Comparison of ENCODE assay signal across 11 cellular contexts in genomic region chr11:62105611-62106245, GRCh38. TPM values are rescaled to one million over a fixed set of nuclear protein-coding genes. Genes with fewer than 3 reads are reported as not detected.
DNase-seq lines count a peak whose midpoint lies in the region; ATAC-seq, FAIRE-seq and TF ChIP-seq lines count a peak whose summit lies in the region.
"Had no signal": no experiment of that assay in that cellular context is flagged by ENCODE, and none has a peak within 500 bp of the region (broad histone marks: within the 10 kb centered on the region; RNA-seq: fewer than 3 reads in every experiment).

No MANE protein-coding gene starts in this region.

- peak overlapping the region; percentile 72 for H3K4me3 Mint-ChIP-seq in T-helper 2 cell treated with Interferon-gamma antibody and Interleukin-4, amounts not matched to agents 5 μg/mL and 100 μg/mL, for 36 hours
- H3K4me3 Mint-ChIP-seq: memory B cell had no signal

- TF ChIP-seq RAD21 in HepG2 (CRISPR knock-in tag; IDR thresholded peaks at IDR 0.05): no peak

- ATAC-seq in HepG2: no peak
- ATAC-seq in GM21529 (IDR thresholded peaks at IDR 0.05; ENCODE audit: unreplicated experiment): no peak
- no peak for ATAC-seq in GM21381 (IDR thresholded peaks at IDR 0.05; ENCODE audit: unreplicated experiment)

- no peak for FAIRE-seq in HepG2 (lab: Jason Lieb, UNC)
- FAIRE-seq: A204.1 had no signal

- H3K4me1 Mint-ChIP-seq in T-helper 2 cell treated with Interferon-gamma antibody and Interleukin-4, amounts not matched to agents 5 μg/mL and 100 μg/mL, for 36 hours (ENCODE audit: low read depth): peaks cover 14% of the 10 kb centered on the region

- H2AFZ ChIP-seq in HepG2 (ENCODE audit: low read length) (no peak overlapping the region), OCI-LY7 (ENCODE audit: low read length) (no peak overlapping the region)

- in situ Hi-C loops in HepG2 (cut with HindIII; ENCODE audit: extremely low pct_ligation_motif_present, low pct_unique_long_range_greater_than_20kb): no loop called here

- H3K27ac Mint-ChIP-seq in T-helper 2 cell treated with Interferon-gamma antibody and Interleukin-4, amounts not matched to agents 5 μg/mL and 100 μg/mL, for 36 hours: peak overlapping the region; percentile 81
- H3K27ac Mint-ChIP-seq: memory B cell had no signal

- POLR2A ChIA-PET in HepG2 (lab: Yijun Ruan, JAX): no interaction called here
- POLR2A ChIA-PET in OCI-LY7 (lab: Charles Lee): no interaction called here

- H3K9me2 ChIP-seq in OCI-LY7 (ENCODE audit: insufficient read depth, low read length): no peaks in the 10 kb centered on the region

- no peak overlapping the region for H3K9ac ChIP-seq in HepG2 (ENCODE audit: insufficient read depth, low read depth, low read length)

- H3K36me3 ChIP-seq in HepG2 (replicated peaks in 1 of 2; ENCODE audit: control insufficient read depth in 1 of 2, insufficient read depth in 2 of 2, low read length in 2 of 2): no peaks in the 10 kb centered on the region
- no peaks in the 10 kb centered on the region for H3K36me3 ChIP-seq in OCI-LY7 (ENCODE audit: insufficient read depth, low read length)

- H3K27ac ChIP-seq in HepG2 (ENCODE audit: extremely low read length, insufficient read depth, low read length) (no peak overlapping the region), temporal lobe (ENCODE audit: low read depth, low read length) (peak overlapping the region; percentile 57), OCI-LY7 (ENCODE audit: low read depth, low read length, poor library complexity, severe bottlenecking) (no peak overlapping the region)

- H3K4me1 ChIP-seq in HepG2 (ENCODE audit: insufficient read depth, low read length): peaks cover 26% of the 10 kb centered on the region
- H3K4me1 ChIP-seq in OCI-LY7 (ENCODE audit: insufficient read depth, low read length, poor library complexity, severe bottlenecking): no peaks in the 10 kb centered on the region

- BruUV-seq in HepG2 (replicated peaks; lab: Mats Ljungman, UMichigan) (no TSS peak), OCI-LY7 (replicated peaks; lab: Mats Ljungman, UMichigan) (no TSS peak)

- no peaks in the 10 kb centered on the region for H3K36me3 Mint-ChIP-seq in T-helper 2 cell treated with Interferon-gamma antibody and Interleukin-4, amounts not matched to agents 5 μg/mL and 100 μg/mL, for 36 hours (ENCODE audit: low read depth)
- H3K36me3 Mint-ChIP-seq: memory B cell had no signal

- H3K9me3 ChIP-seq in HepG2 (ENCODE audit: low read length) (no peaks in the 10 kb centered on the region; the same call in 1 of the 2 replicates), OCI-LY7 (ENCODE audit: low read length) (no peaks in the 10 kb centered on the region)

- peak overlapping the region; percentile 30; the same call in 1 of the 2 replicates for H3K4me2 ChIP-seq in HepG2 (ENCODE audit: low read depth, low read length)
- no peak overlapping the region for H3K4me2 ChIP-seq in OCI-LY7 (ENCODE audit: low read length)

- H3K79me2 ChIP-seq in HepG2 (ENCODE audit: insufficient read depth, low read length) (no peaks in the 10 kb centered on the region), OCI-LY7 (ENCODE audit: insufficient read depth, low read depth, low read length) (no peaks in the 10 kb centered on the region)

- no peak for TF ChIP-seq POLR2A in HepG2 (IDR thresholded peaks at IDR 0.05; ENCODE audit: insufficient read depth in 1 of 2, low read depth in 2 of 2, low read length in 2 of 2)

- peaks cover 0 to 6% of the 10 kb centered on the region in 2 experiments; a peak in 2 of 5 replicates for H3K27me3 ChIP-seq in HepG2 (ENCODE audit: control insufficient read depth in 1 of 2, insufficient read depth in 2 of 2, low read length in 2 of 2)

- no peak for DNase-seq in T-helper 2 cell treated with Interferon-gamma antibody and Interleukin-4, amounts not matched to agents 5 μg/mL and 100 μg/mL, for 36 hours (ENCODE audit: low spot score)
- DNase-seq in T-helper 2 cell (no peak), astrocyte of the hippocampus (ENCODE audit: low read depth, low spot score) (peak; percentile 11), HepG2 (ENCODE audit: low spot score) (no peak), OCI-LY7 (ENCODE audit: low spot score) (no peak)
- DNase-seq: NCI-H1105 treated with DMSO at 0.1 percent for 48 hours had no signal

- WGBS in HepG2 (ENCODE audit: low lambda C conversion rate): 48% methylated on average over 9 of the region's 9 CpGs

- CTCF ChIA-PET in HepG2 (lab: Yijun Ruan, JAX; ENCODE audit: low intra/inter-chr PET ratio, low total read pairs): no interaction called here
- CTCF ChIA-PET in OCI-LY7 (lab: Charles Lee; ENCODE audit: unreplicated experiment): no interaction called here

- no peak for TF ChIP-seq EP300 in HepG2 (IDR thresholded peaks at IDR 0.05; ENCODE audit: low read depth in 2 of 2, low read length in 2 of 2)
- no peak for TF ChIP-seq EP300 in HepG2 (CRISPR knock-in tag; IDR thresholded peaks at IDR 0.05; ENCODE audit: borderline replicate concordance)

- intact Hi-C loops in HepG2 (cut with micrococcal nuclease; ENCODE audit: unreplicated experiment) (loop anchor here (5.0 kb wide), 1 partner anchor 158 kb away; no protein-coding TSS in a partner anchor), OCI-LY7 (cut with micrococcal nuclease; ENCODE audit: unreplicated experiment) (loop anchor here (5.0 kb wide), 2 partner anchors 208 to 358 kb away; no protein-coding TSS in a partner anchor)

- no peak for TF ChIP-seq CTCF in HepG2 (CRISPR knock-in tag; IDR thresholded peaks at IDR 0.05)
- TF ChIP-seq CTCF in OCI-LY7 (conservative IDR thresholded peaks at IDR 0.05; ENCODE audit: low read length): no peak

- 0 out of 6 replicates have a peak overlapping the region, but pooled peaks of 1 of the 3 experiments have one; percentile 6 for H3K4me3 ChIP-seq in HepG2 (replicated peaks in 1 of 3; ENCODE audit: insufficient read depth in 1 of 3, low read depth in 2 of 3, low read length in 3 of 3)
- H3K4me3 ChIP-seq in OCI-LY7 (ENCODE audit: low read depth, low read length, poor library complexity, severe bottlenecking): no peak overlapping the region

- H3K9me3 Mint-ChIP-seq in T-helper 2 cell treated with Interferon-gamma antibody and Interleukin-4, amounts not matched to agents 5 μg/mL and 100 μg/mL, for 36 hours: peaks cover 4% of the 10 kb centered on the region

- H4K20me1 ChIP-seq in HepG2 (ENCODE audit: insufficient read depth, low read length): no peaks in the 10 kb centered on the region
- no peaks in the 10 kb centered on the region for H4K20me1 ChIP-seq in OCI-LY7 (ENCODE audit: insufficient read depth, low read length)

- peaks cover 3% of the 10 kb centered on the region for H3K27me3 Mint-ChIP-seq in T-helper 2 cell treated with Interferon-gamma antibody and Interleukin-4, amounts not matched to agents 5 μg/mL and 100 μg/mL, for 36 hours (ENCODE audit: low read depth)

RNA-seq across cellular contexts. Expression of gene INCENP, which starts 18.1 kb away (rescaled TPM):
- total RNA-seq in HepG2 (2016; rRNA removed; fragmentation: Illumina TruSeq; extraction: Trizol) (37.3 and 38.1 TPM in 2 replicates), temporal lobe (20.4 TPM), OCI-LY7 (2022) (183 and 212 TPM in 2 replicates)
- total RNA-seq in HepG2 (2016; cell fraction: cytosol; rRNA removed; fragmentation: Illumina TruSeq; extraction: Trizol; ENCODE audit: low read depth): 3.3 and 3.7 TPM in 2 replicates
- total RNA-seq in HepG2 (2016; cell fraction: insoluble cytoplasmic fraction; rRNA removed; fragmentation: Illumina TruSeq; extraction: Trizol): 27.3 and 37.0 TPM in 2 replicates
- total RNA-seq in HepG2 (2016; cell fraction: membrane; rRNA removed; fragmentation: Illumina TruSeq; extraction: Trizol): 14.0 and 15.7 TPM in 2 replicates
- total RNA-seq in HepG2 (2016; cell fraction: nucleus; rRNA removed; fragmentation: Illumina TruSeq; extraction: Trizol): 36.6 and 40.2 TPM in 2 replicates
- polyA plus RNA-seq in HepG2 (2011; rRNA removed): 10.4 and 14.1 TPM in 2 replicates
- 5.0 and 8.4 TPM in 2 replicates for polyA plus RNA-seq in HepG2 (2011; cell fraction: cytosol; rRNA removed)
- 42.9 and 73.5 TPM in 2 replicates for polyA plus RNA-seq in HepG2 (2011; cell fraction: nucleus; rRNA removed)
- 8.6 and 15.4 TPM in 2 replicates for polyA plus RNA-seq in HepG2 (2012)
- polyA plus RNA-seq in HepG2 (2016; cell fraction: cytosol; fragmentation: Illumina TruSeq; extraction: Trizol; ENCODE audit: low read depth): 1.1 and 1.2 TPM in 2 replicates
- polyA plus RNA-seq in HepG2 (2016; cell fraction: insoluble cytoplasmic fraction; fragmentation: Illumina TruSeq; extraction: Trizol; ENCODE audit: low read depth): 17.0 and 26.2 TPM in 2 replicates
- 2.3 and 4.0 TPM in 2 replicates for polyA plus RNA-seq in HepG2 (2016; cell fraction: membrane; fragmentation: Illumina TruSeq; extraction: Trizol; ENCODE audit: low read depth)
- 69.9 and 91.3 TPM in 2 replicates for polyA plus RNA-seq in HepG2 (2016; cell fraction: nucleus; fragmentation: Illumina TruSeq; extraction: Trizol; ENCODE audit: insufficient read depth, low read depth)
- 25.1 and 110 TPM in 2 replicates for polyA minus RNA-seq in HepG2 (2011; rRNA and poly(A)+ RNA removed; ENCODE audit: low replicate concordance)
- polyA minus RNA-seq in HepG2 (2011; cell fraction: cytosol; rRNA and poly(A)+ RNA removed): 18.4 and 29.2 TPM in 2 replicates
- polyA minus RNA-seq in HepG2 (2011; cell fraction: nucleus; rRNA and poly(A)+ RNA removed): 10.9 and 15.5 TPM in 2 replicates
- total RNA-seq in OCI-LY7 (2014; rRNA removed; shearing (Covaris generic)): 89.1 and 103 TPM in 2 replicates
